8 cellular contexts compared by ENCODE assay signal in the genomic region with DNA sequence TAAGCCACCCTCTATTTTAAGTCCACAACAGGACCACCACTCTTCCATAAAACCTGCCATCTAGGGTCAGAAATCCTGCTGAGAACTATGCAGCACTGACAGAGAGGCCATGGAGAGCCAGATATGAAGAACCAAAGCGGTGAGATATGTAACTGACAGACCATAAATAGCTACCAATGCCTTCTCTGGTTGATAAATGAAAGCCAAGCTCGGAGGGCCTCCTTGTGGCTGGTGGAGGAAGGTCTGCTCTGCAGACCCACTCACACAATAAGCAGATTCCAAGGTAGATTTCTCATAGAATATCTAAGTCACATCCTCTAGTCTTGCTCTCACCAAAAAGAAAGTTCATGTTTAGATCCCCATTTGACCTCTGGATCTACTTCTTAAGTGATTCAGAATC. TPM values are rescaled to one million over a fixed set of nuclear protein-coding genes. Genes with fewer than 3 reads are reported as not detected.
DNase-seq lines count a peak whose midpoint lies in the region; FAIRE-seq and TF ChIP-seq lines count a peak whose summit lies in the region.

No MANE protein-coding gene starts in this region.

- 32 to 40% (median 36%) methylated on average over 2 of the region's 2 CpGs for WGBS in small intestine, 3 donors

- no peak overlapping the region for H2AFZ ChIP-seq in MM.1S (ENCODE audit: low read length)

- H3K36me3 ChIP-seq in MM.1S (replicated peaks; ENCODE audit: insufficient read depth, low read length) (no peaks in the 10 kb centered on the region), cardiac muscle cell (peaks cover 22% of the 10 kb centered on the region), small intestine (ENCODE audit: control insufficient read depth in 2 of 2, insufficient read depth in 2 of 2, low read length in 2 of 2) (no peaks in the 10 kb centered on the region)

- no peak overlapping the region for H3K4me3 ChIP-seq in MM.1S (ENCODE audit: low read length)
- H3K4me3 ChIP-seq in cardiac muscle cell: no peak overlapping the region
- H3K4me3 ChIP-seq in small intestine (ENCODE audit: low read depth in 1 of 2, low read length in 2 of 2): no peak overlapping the region

- H3K27ac ChIP-seq in MM.1S (ENCODE audit: low read length): no peak overlapping the region
- peak overlapping the region; percentile 80 for H3K27ac ChIP-seq in cardiac muscle cell
- H3K27ac ChIP-seq in small intestine (ENCODE audit: low read depth in 1 of 2, low read length in 1 of 2): no peak overlapping the region

- H3K9ac ChIP-seq in MM.1S (ENCODE audit: low read length): no peak overlapping the region

- H3K4me2 ChIP-seq in MM.1S (ENCODE audit: low read depth, low read length): no peak overlapping the region

- H3K9me2 ChIP-seq in MM.1S (replicated peaks; ENCODE audit: insufficient read depth, low read length): no peaks in the 10 kb centered on the region

- H3K27me3 ChIP-seq in MM.1S (replicated peaks; ENCODE audit: insufficient read depth, low read length) (no peaks in the 10 kb centered on the region), cardiac muscle cell (no peaks in the 10 kb centered on the region), small intestine (ENCODE audit: control insufficient read depth in 2 of 2, insufficient read depth in 2 of 2, low read length in 2 of 2) (no peaks in the 10 kb centered on the region)

- DNase-seq in NCI-H82 (lab: John Stamatoyannopoulos, UW) (peak; percentile 56), NCI-H82 treated with DMSO at 0.1 percent for 48 hours (lab: John Stamatoyannopoulos, UW; ENCODE audit: unreplicated experiment) (no peak), H4 (ENCODE audit: low spot score) (peak; percentile 35), MM.1S (peak; percentile 60), UCSD-AML1 (lab: John Stamatoyannopoulos, UW; ENCODE audit: unreplicated experiment) (peak; percentile 45), cardiac muscle cell (ENCODE audit: low read depth in 1 of 2, low spot score in 1 of 2) (peak; percentile 75 to 81), small intestine (peak; percentile 29), activated gamma-delta T cell treated with Interleukin-2 at 50 U/mL for 16 hours (no peak)

- H3K4me1 ChIP-seq in MM.1S (ENCODE audit: low read length) (0 out of 2 replicates have a peak, but pooled peaks cover 8% of the 10 kb centered on the region), cardiac muscle cell (ENCODE audit: low read depth) (peaks cover 12% of the 10 kb centered on the region), small intestine (ENCODE audit: control insufficient read depth in 2 of 2, insufficient read depth in 1 of 2, low read depth in 1 of 2, low read length in 1 of 2) (no peaks in the 10 kb centered on the region)

- no peaks in the 10 kb centered on the region for H3F3A ChIP-seq in MM.1S (ENCODE audit: insufficient read depth, low read length)

- FAIRE-seq in small intestine (lab: Jason Lieb, UNC): no peak

- no peaks in the 10 kb centered on the region for H4K20me1 ChIP-seq in MM.1S (ENCODE audit: insufficient read depth, low read length)

- no peaks in the 10 kb centered on the region for H3K9me3 ChIP-seq in MM.1S (replicated peaks; ENCODE audit: insufficient read depth, low read length)
- H3K9me3 ChIP-seq in cardiac muscle cell (ENCODE audit: low read depth): no peaks in the 10 kb centered on the region
- H3K9me3 ChIP-seq in small intestine (ENCODE audit: control insufficient read depth, low read depth): no peaks in the 10 kb centered on the region

- peak; percentile 74 for TF ChIP-seq CTCF in MM.1S (IDR thresholded peaks at IDR 0.05; ENCODE audit: low read length)
- TF ChIP-seq CTCF in cardiac muscle cell (IDR thresholded peaks at IDR 0.05; ENCODE audit: low read depth, low read length): peak; percentile 84

- H3K79me2 ChIP-seq in MM.1S (ENCODE audit: low read length): no peaks in the 10 kb centered on the region

RNA-seq across cellular contexts. Expression of a gene that starts 38.9 kb away (rescaled TPM):
- 67.6 and 77.8 TPM in 2 replicates for total RNA-seq in H4 (2014; rRNA removed; shearing (Covaris generic))
- 65.9 and 73.3 TPM in 2 replicates for total RNA-seq in cardiac muscle cell
- polyA plus RNA-seq in cardiac muscle cell (61.8 and 75.5 TPM in 2 replicates), small intestine (10 to 100 TPM; 13.2 to 28.9 (median 15.0) TPM)

Comparison
In these comparisons a context has a peak if more than half of its experiments do, and no peak if none do; other contexts are left out.
1. DNase-seq: peak in NCI-H82 (single experiment), H4 (single experiment), MM.1S (single experiment), UCSD-AML1 (single experiment), cardiac muscle cell (2 of 2) and small intestine (single experiment); none in NCI-H82 treated with DMSO at 0.1 percent for 48 hours (single experiment) and activated gamma-delta T cell treated with Interleukin-2 at 50 U/mL for 16 hours (single experiment).